ENCODE assay signal across 24 cellular contexts in genomic region chr11:58837707-58838388, GRCh38. TPM values are rescaled to one million over a fixed set of nuclear protein-coding genes. Genes with fewer than 3 reads are reported as not detected.
"Had no signal": no experiment of that assay in that cellular context is flagged by ENCODE, and none has a peak within 500 bp of the region (broad histone marks: within the 10 kb centered on the region; RNA-seq: fewer than 3 reads in every experiment).

No MANE protein-coding gene starts in this region.

- H3K9me3 Mint-ChIP-seq: activated B cell treated with CpG ODN at 0.5 μM for 24 hours; activated naive CD4-positive, alpha-beta T cell treated with anti-CD3 and anti-CD28 coated beads, Interleukin-2, amount 50 U/mL, for 72 hours; central memory CD8-positive, alpha-beta T cell; dendritic cell treated with granulocyte-macrophage colony-stimulating factor and Interleukin-4, amounts not matched to agents 40 ng/mL and 50 ng/mL, for 4 days had no signal

- H3K9me3 ChIP-seq: heart left ventricle, tibial nerve had no signal

- H3K36me3 ChIP-seq: heart left ventricle, tibial nerve had no signal

- H3K4me1 Mint-ChIP-seq: activated B cell treated with CpG ODN at 0.5 μM for 24 hours; activated CD4-positive, alpha-beta T cell treated with anti-CD3 and anti-CD28 coated beads for 36 hours; activated CD8-positive, alpha-beta memory T cell treated with anti-CD3 and anti-CD28 coated beads, Interleukin-2, amount 10 ng/mL, durations not matched to agents 7 days and 5 days; central memory CD8-positive, alpha-beta T cell; endodermal cell had no signal

- H3K27ac ChIP-seq: heart left ventricle, tibial nerve had no signal

- H3K4me1 ChIP-seq: heart left ventricle, tibial nerve had no signal

- H3K4me3 Mint-ChIP-seq: activated B cell treated with CpG ODN at 0.5 μM for 24 hours; activated CD4-positive, alpha-beta T cell treated with anti-CD3 and anti-CD28 coated beads for 36 hours; activated CD8-positive, alpha-beta memory T cell treated with anti-CD3 and anti-CD28 coated beads, Interleukin-2, amount 10 ng/mL, durations not matched to agents 7 days and 5 days; activated CD8-positive, alpha-beta T cell treated with anti-CD3 and anti-CD28 coated beads, Interleukin-2, amount 10 ng/mL, durations not matched to agents 7 days and 5 days; central memory CD8-positive, alpha-beta T cell; dendritic cell treated with granulocyte-macrophage colony-stimulating factor and Interleukin-4, amounts not matched to agents 40 ng/mL and 50 ng/mL, for 4 days; endodermal cell; natural killer cell treated with Interleukin-12 subunit alpha and Interleukin-12 subunit beta and Interleukin-15 and Interleukin-18, amount 100 ng/mL, for 72 hours had no signal

- ATAC-seq: activated CD4-positive, alpha-beta T cell treated with anti-CD3 and anti-CD28 coated beads for 36 hours; activated CD8-positive, alpha-beta memory T cell treated with anti-CD3 and anti-CD28 coated beads, Interleukin-2, amount 10 ng/mL, durations not matched to agents 7 days and 5 days; activated CD8-positive, alpha-beta T cell treated with anti-CD3 and anti-CD28 coated beads, Interleukin-2, amount 10 ng/mL, durations not matched to agents 7 days and 5 days; activated naive CD4-positive, alpha-beta T cell treated with anti-CD3 and anti-CD28 coated beads, Interleukin-2, amount 50 U/mL, for 72 hours; esophagus mucosa; heart left ventricle; natural killer cell treated with Interleukin-12 subunit alpha and Interleukin-12 subunit beta and Interleukin-15 and Interleukin-18, amount 100 ng/mL, for 72 hours; right cardiac atrium had no signal

- DNase-seq: activated B cell treated with CpG ODN at 0.5 μM for 24 hours; activated CD4-positive, alpha-beta T cell treated with anti-CD3 and anti-CD28 coated beads for 36 hours; activated CD8-positive, alpha-beta memory T cell treated with anti-CD3 and anti-CD28 coated beads, Interleukin-2, amount 10 ng/mL, durations not matched to agents 7 days and 5 days; activated CD8-positive, alpha-beta T cell treated with anti-CD3 and anti-CD28 coated beads, Interleukin-2, amount 10 ng/mL, durations not matched to agents 7 days and 5 days; activated naive CD4-positive, alpha-beta T cell; activated T-cell treated with anti-CD3 and anti-CD28 coated beads, Interleukin-2, amount 50 U/mL, for 48 hours; endodermal cell; foreskin fibroblast; heart left ventricle; mesenchymal stem cell; posterior cingulate gyrus; right cardiac atrium; stimulated activated CD4-positive, alpha-beta T cell treated with anti-CD3 and anti-CD28 coated beads, Interleukin-15, amount 100 ng/mL, for 24 hours; stimulated activated CD4-positive, alpha-beta T cell treated with anti-CD3 and anti-CD28 coated beads, Interleukin-2, amount 100 ng/mL, for 24 hours; stimulated activated naive CD4-positive, alpha-beta T cell treated with Interleukin-2 at 50 U/mL for 16 hours had no signal

- H3K4me3 ChIP-seq: heart left ventricle, tibial nerve had no signal

- H3K36me3 Mint-ChIP-seq: activated CD8-positive, alpha-beta memory T cell treated with anti-CD3 and anti-CD28 coated beads, Interleukin-2, amount 10 ng/mL, durations not matched to agents 7 days and 5 days; activated naive CD4-positive, alpha-beta T cell treated with anti-CD3 and anti-CD28 coated beads, Interleukin-2, amount 50 U/mL, for 72 hours; natural killer cell treated with Interleukin-12 subunit alpha and Interleukin-12 subunit beta and Interleukin-15 and Interleukin-18, amount 100 ng/mL, for 72 hours had no signal

- H3K27ac Mint-ChIP-seq: activated B cell treated with CpG ODN at 0.5 μM for 24 hours; activated CD4-positive, alpha-beta T cell treated with anti-CD3 and anti-CD28 coated beads for 36 hours; activated CD8-positive, alpha-beta memory T cell treated with anti-CD3 and anti-CD28 coated beads, Interleukin-2, amount 10 ng/mL, durations not matched to agents 7 days and 5 days; activated CD8-positive, alpha-beta T cell treated with anti-CD3 and anti-CD28 coated beads, Interleukin-2, amount 10 ng/mL, durations not matched to agents 7 days and 5 days; activated naive CD4-positive, alpha-beta T cell treated with anti-CD3 and anti-CD28 coated beads, Interleukin-2, amount 50 U/mL, for 72 hours; dendritic cell treated with granulocyte-macrophage colony-stimulating factor and Interleukin-4, amounts not matched to agents 40 ng/mL and 50 ng/mL, for 4 days; endodermal cell; natural killer cell treated with Interleukin-12 subunit alpha and Interleukin-12 subunit beta and Interleukin-15 and Interleukin-18, amount 100 ng/mL, for 72 hours had no signal

- H3K27me3 Mint-ChIP-seq: dendritic cell treated with granulocyte-macrophage colony-stimulating factor and Interleukin-4, amounts not matched to agents 40 ng/mL and 50 ng/mL, for 4 days had no signal

- H3K27me3 ChIP-seq: heart left ventricle, tibial nerve had no signal

RNA-seq across cellular contexts. Expression of gene GLYATL2, which starts 6.7 kb away (rescaled TPM):
- total RNA-seq: activated B cell treated with CpG ODN at 0.5 μM for 24 hours; activated CD4-positive, alpha-beta T cell treated with anti-CD3 and anti-CD28 coated beads for 36 hours; activated CD8-positive, alpha-beta memory T cell treated with anti-CD3 and anti-CD28 coated beads, Interleukin-2, amount 10 ng/mL, durations not matched to agents 7 days and 5 days; activated CD8-positive, alpha-beta T cell treated with anti-CD3 and anti-CD28 coated beads, Interleukin-2, amount 10 ng/mL, durations not matched to agents 7 days and 5 days; activated naive CD4-positive, alpha-beta T cell treated with anti-CD3 and anti-CD28 coated beads, Interleukin-2, amount 50 U/mL, for 72 hours; bronchial epithelial cell; natural killer cell treated with Interleukin-12 subunit alpha and Interleukin-12 subunit beta and Interleukin-15 and Interleukin-18, amount 100 ng/mL, for 72 hours; omental fat pad; ureter had no signal
